ENCODE assay signal across 17 cellular contexts in the genomic region with DNA sequence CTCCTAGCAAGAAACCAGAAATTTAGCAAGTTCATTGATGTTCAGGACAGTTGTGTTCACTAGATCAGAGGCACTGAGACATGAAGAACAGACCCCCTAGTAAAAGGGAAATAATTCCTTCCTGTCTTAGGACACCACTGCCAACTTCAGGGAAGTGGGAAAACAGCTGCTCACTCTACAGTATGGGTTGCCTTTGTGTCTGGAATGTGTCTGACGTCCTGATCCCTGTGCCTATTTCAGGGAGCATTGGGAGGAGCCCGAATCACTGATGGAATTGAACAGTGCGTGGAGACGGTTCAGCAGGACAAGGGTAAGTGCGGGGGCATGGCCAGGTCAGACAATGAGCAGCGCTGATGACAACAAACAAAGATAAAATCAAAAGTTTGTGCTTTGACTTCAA. TPM values are rescaled to one million over a fixed set of nuclear protein-coding genes. Genes with fewer than 3 reads are reported as not detected.
DNase-seq lines count a peak whose midpoint lies in the region; ATAC-seq and TF ChIP-seq lines count a peak whose summit lies in the region.
"Had no signal": no experiment of that assay in that cellular context is flagged by ENCODE, and none has a peak within 500 bp of the region (broad histone marks: within the 10 kb centered on the region; RNA-seq: fewer than 3 reads in every experiment).

No MANE protein-coding gene starts in this region.

- H3K4me1 ChIP-seq in RWPE2 (ENCODE audit: insufficient read depth, poor library complexity, severe bottlenecking): peaks cover 13% of the 10 kb centered on the region

- TF ChIP-seq CTCF in RWPE2 (IDR thresholded peaks at IDR 0.05; ENCODE audit: poor library complexity, severe bottlenecking): no peak

- H3K4me3 ChIP-seq in RWPE2 (ENCODE audit: severe bottlenecking): no peak overlapping the region
- H3K4me3 ChIP-seq: GM23248 had no signal

- in situ Hi-C loops in SK-MEL-5 (cut with HindIII; ENCODE audit: low pct_unique_long_range_greater_than_20kb, low sequenced_read_pairs): no loop called here

- H3K9me3 ChIP-seq in RWPE2 (ENCODE audit: severe bottlenecking): no peaks in the 10 kb centered on the region

- H3K36me3 ChIP-seq in RWPE2 (ENCODE audit: low read depth): no peaks in the 10 kb centered on the region

- DNase-seq in RWPE2 (ENCODE audit: low spot score): no peak
- DNase-seq in SK-MEL-5 (ENCODE audit: low read depth, low spot score): peak; percentile 28
- peak; percentile 54 for DNase-seq in myocyte (ENCODE audit: low read depth)
- DNase-seq in kidney glomerular epithelial cell (lab: John Stamatoyannopoulos, UW): no peak
- DNase-seq: C1 segment of cervical spinal cord; Calu3; CD4-positive, alpha-beta memory T cell; COR-L47; DMS53; DMS79 treated with DMSO at 0.1 percent for 48 hours; GF-D8; GM23248; H9 had no signal

- no peak for ATAC-seq in RWPE2 (ENCODE audit: low read depth)
- ATAC-seq in GM21423 (IDR thresholded peaks at IDR 0.05; ENCODE audit: unreplicated experiment): no peak
- ATAC-seq in HG03139 (IDR thresholded peaks at IDR 0.05; ENCODE audit: unreplicated experiment): no peak
- ATAC-seq: HCT116 had no signal

- no peaks in the 10 kb centered on the region for H3K27me3 ChIP-seq in RWPE2 (ENCODE audit: insufficient read depth, poor library complexity, severe bottlenecking)

- peak overlapping the region; percentile 31 for H3K27ac ChIP-seq in RWPE2 (ENCODE audit: poor library complexity, severe bottlenecking)
- H3K27ac ChIP-seq: GM23248 had no signal

RNA-seq across cellular contexts. Expression of gene S100A11, which starts 21.0 kb away (rescaled TPM):
- total RNA-seq in SK-MEL-5 (2014; rRNA removed; shearing (Covaris generic)): 566 and 602 TPM in 2 replicates
- 811 and 1,195 TPM in 2 replicates for polyA plus RNA-seq in SK-MEL-5 (2015; cell fraction: cytosol; rRNA removed)
- polyA plus RNA-seq in SK-MEL-5 (2015; cell fraction: nucleus; rRNA removed): 71.8 and 79.3 TPM in 2 replicates
- total RNA-seq in myocyte: 227 and 251 TPM in 2 replicates
- 1,391 TPM for polyA plus RNA-seq in myocyte (2012)
- total RNA-seq: G401 had no signal

RNA-seq across cellular contexts. Expression of gene S100A10, which starts 22.1 kb away (rescaled TPM):
- total RNA-seq in SK-MEL-5 (2014; rRNA removed; shearing (Covaris generic)): 89.9 and 118 TPM in 2 replicates
- 152 and 205 TPM in 2 replicates for polyA plus RNA-seq in SK-MEL-5 (2015; cell fraction: cytosol; rRNA removed)
- 28.1 and 39.9 TPM in 2 replicates for polyA plus RNA-seq in SK-MEL-5 (2015; cell fraction: nucleus; rRNA removed)
- 31.6 and 36.0 TPM in 2 replicates for total RNA-seq in myocyte
- polyA plus RNA-seq in myocyte (2012): 328 TPM
- total RNA-seq: G401 had no signal

Comparison
In these comparisons a context has a peak if more than half of its experiments do, and no peak if none do; other contexts are left out.
1. DNase-seq: peak in SK-MEL-5 (single experiment) and myocyte (single experiment); none in RWPE2 (single experiment) and kidney glomerular epithelial cell (single experiment).